ENCODE assay signal across 8 cellular contexts in the genomic region with DNA sequence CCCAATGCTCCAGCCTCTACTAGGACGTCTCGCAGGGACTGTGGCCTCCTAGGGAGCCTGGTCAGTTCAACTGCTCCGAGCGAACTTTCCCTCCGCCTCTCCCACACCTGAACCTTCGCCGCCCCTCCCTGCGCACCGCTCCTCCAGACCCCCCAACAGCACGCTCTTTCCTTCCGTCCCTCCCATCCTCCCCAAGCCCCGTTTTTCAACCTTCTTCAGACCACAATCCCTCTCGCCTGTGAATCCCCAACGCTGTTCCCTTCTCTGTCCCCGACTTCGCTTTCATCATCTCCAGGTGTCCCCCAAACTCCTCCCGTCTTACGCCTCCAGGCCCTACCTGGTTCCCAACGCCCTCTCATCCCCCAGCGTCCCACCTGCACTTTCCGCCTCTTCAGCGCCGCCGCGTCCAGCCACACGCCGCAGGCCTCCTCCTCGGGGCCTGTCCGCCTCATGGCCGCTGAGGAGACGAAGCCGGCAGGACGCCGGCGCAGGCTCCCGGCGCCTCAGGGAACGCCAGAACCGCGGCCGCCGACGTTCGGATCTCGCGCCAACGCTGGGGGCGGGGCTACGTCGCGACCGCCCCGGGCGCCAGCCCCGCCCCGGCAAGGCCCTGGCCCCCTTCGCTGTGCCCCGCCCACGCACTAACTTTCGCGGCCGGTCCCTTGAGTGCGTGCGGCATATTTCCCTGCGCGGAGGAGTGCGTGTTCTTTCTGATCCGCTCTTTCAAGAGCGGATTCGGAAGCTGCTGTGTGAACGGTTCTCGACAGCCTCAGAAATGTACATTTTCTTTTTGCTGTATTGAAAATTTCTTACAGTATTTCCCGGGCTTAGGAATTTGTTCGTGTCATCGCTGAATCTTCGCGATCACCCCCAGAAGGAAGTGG. TPM values are rescaled to one million over a fixed set of nuclear protein-coding genes. Genes with fewer than 3 reads are reported as not detected.
A peak's percentile ranks its signal among the peaks of the same experiment; 100 is the strongest.
DNase-seq lines count a peak whose midpoint lies in the region; ATAC-seq and TF ChIP-seq lines count a peak whose summit lies in the region.

TSS of gene AUNIP (minus strand) at position 552 of the 884 bp plus-strand sequence. CDS start at position 452, 100 bp downstream.

- 1 to 2% methylated on average over 53 to 75 of the region's 77 CpGs for WGBS in GM23248 (ENCODE audit: low coverage in 1 of 2, low lambda C conversion rate in 2 of 2, missing lambda C conversion rate in 2 of 2), 2 experiments

- peak within 1 kb of the TSS; percentile 91 for H3K9ac ChIP-seq in GM23248
- peak within 1 kb of the TSS; percentile 85 to 86 for H3K9ac ChIP-seq in stomach smooth muscle (ENCODE audit: low read length in 2 of 2)

- H3K36me3 ChIP-seq in GM23248 (ENCODE audit: low read depth), result no peaks in the 10 kb centered on the region; the same call in 1 of the 2 replicates
- peaks cover 7% of the 10 kb centered on the region for H3K36me3 ChIP-seq in neuron (ENCODE audit: insufficient read depth, low read length)
- peaks cover 0 to 6% of the 10 kb centered on the region in 2 donors for H3K36me3 ChIP-seq in stomach smooth muscle (ENCODE audit: control insufficient read depth in 2 of 2, insufficient read depth in 2 of 2, low read length in 2 of 2)

- H3K9me3 ChIP-seq in GM23248 (ENCODE audit: low read depth) (no peaks in the 10 kb centered on the region), neuron (ENCODE audit: low read length) (no peaks in the 10 kb centered on the region), stomach smooth muscle (ENCODE audit: control insufficient read depth in 2 of 2, low read length in 2 of 2) (no peaks in the 10 kb centered on the region)

- no peak for TF ChIP-seq CTCF in LNCaP clone FGC (IDR thresholded peaks at IDR 0.05; ENCODE audit: control insufficient read depth, extremely low read depth, insufficient read depth)
- TF ChIP-seq CTCF in foreskin keratinocyte (conservative IDR thresholded peaks at IDR 0.05), result no peak

- H2AFZ ChIP-seq in GM23248 (peak within 1 kb of the TSS; percentile 96), neuron (ENCODE audit: low read depth, low read length) (peak within 1 kb of the TSS; percentile 63)

- H4K20me1 ChIP-seq in GM23248 (ENCODE audit: insufficient read depth), result no peaks in the 10 kb centered on the region

- in situ Hi-C loops in GM23248 (cut with MboI), result no loop called here

- H3K9me2 ChIP-seq in GM23248 (ENCODE audit: insufficient read depth), result no peaks in the 10 kb centered on the region

- peak; percentile 78 for ATAC-seq in foreskin keratinocyte

- H3K79me2 ChIP-seq in GM23248 (ENCODE audit: insufficient read depth), result peaks cover 28% of the 10 kb centered on the region; the same call in 1 of the 2 replicates

- H3F3A ChIP-seq in GM23248 (ENCODE audit: insufficient read depth), result peaks cover 8% of the 10 kb centered on the region

- peak within 1 kb of the TSS; percentile 89 for H3K4me3 ChIP-seq in GM23248
- peak within 1 kb of the TSS; percentile 60 for H3K4me3 ChIP-seq in LNCaP clone FGC (ENCODE audit: low read depth, low read length)
- H3K4me3 ChIP-seq in neuron (ENCODE audit: low read length), result peak within 1 kb of the TSS; percentile 75
- H3K4me3 ChIP-seq in stomach smooth muscle (ENCODE audit: low read length in 2 of 2), result peak within 1 kb of the TSS; percentile 68 to 78

- H3K4me1 ChIP-seq in GM23248 (ENCODE audit: insufficient read depth) (no peaks in the 10 kb centered on the region), foreskin keratinocyte (peaks cover 4% of the 10 kb centered on the region), neuron (ENCODE audit: insufficient read depth, low read length) (peaks cover 13% of the 10 kb centered on the region), stomach smooth muscle (ENCODE audit: control insufficient read depth, insufficient read depth, low read length) (peaks cover 12% of the 10 kb centered on the region)

- DNase-seq in DMS79 treated with DMSO at 0.1 percent for 48 hours (lab: John Stamatoyannopoulos, UW), result peak; percentile 87
- peak; percentile 97 for DNase-seq in GM23248
- DNase-seq in LNCaP clone FGC (ENCODE audit: low read depth), result no peak
- peak; percentile 74 for DNase-seq in activated gamma-delta T cell (lab: John Stamatoyannopoulos, UW)
- DNase-seq in foreskin keratinocyte, result peak; percentile 63 to 74

- peak; percentile 96 for TF ChIP-seq POLR2A in Raji (IDR thresholded peaks at IDR 0.05; ENCODE audit: insufficient read depth, low read depth, low read length)

- peak within 1 kb of the TSS; percentile 96 for H3K4me2 ChIP-seq in GM23248 (ENCODE audit: unreplicated experiment)

- H3K27me3 ChIP-seq in GM23248 (replicated peaks; ENCODE audit: insufficient read depth) (no peaks in the 10 kb centered on the region), foreskin keratinocyte (no peaks in the 10 kb centered on the region), neuron (ENCODE audit: insufficient read depth, low read length) (no peaks in the 10 kb centered on the region), stomach smooth muscle (ENCODE audit: control insufficient read depth in 1 of 2, insufficient read depth in 2 of 2, low read length in 2 of 2) (no peaks in the 10 kb centered on the region)

- peak within 1 kb of the TSS; percentile 87 for H3K27ac ChIP-seq in GM23248
- H3K27ac ChIP-seq in foreskin keratinocyte, result peak within 1 kb of the TSS; percentile 37
- peak within 1 kb of the TSS; percentile 55 for H3K27ac ChIP-seq in stomach smooth muscle (ENCODE audit: low read length)

RNA-seq across cellular contexts. Expression of gene AUNIP, which starts in this region (rescaled TPM):
- total RNA-seq in GM23248 (2014; rRNA removed; shearing (Covaris generic)), result 1.6 and 2.2 TPM in 2 replicates
- 2.3 and 3.2 TPM in 2 replicates for polyA plus RNA-seq in GM23248 (2016; fragmentation: Nextera tagmentation; extraction: Ambion mirVana)
- 11.5 and 13.8 TPM in 2 replicates for total RNA-seq in foreskin keratinocyte
- 8.1 and 9.7 TPM in 2 replicates for polyA plus RNA-seq in foreskin keratinocyte

Comparison
In these comparisons a context has a peak if more than half of its experiments do, and no peak if none do; other contexts are left out.
1. H3K27ac ChIP-seq: peak in every context shown above with its lines; median percentile 87 in GM23248; 55 in stomach smooth muscle; 37 in foreskin keratinocyte.